ENCODE assay signal across 8 cellular contexts in the genomic region with DNA sequence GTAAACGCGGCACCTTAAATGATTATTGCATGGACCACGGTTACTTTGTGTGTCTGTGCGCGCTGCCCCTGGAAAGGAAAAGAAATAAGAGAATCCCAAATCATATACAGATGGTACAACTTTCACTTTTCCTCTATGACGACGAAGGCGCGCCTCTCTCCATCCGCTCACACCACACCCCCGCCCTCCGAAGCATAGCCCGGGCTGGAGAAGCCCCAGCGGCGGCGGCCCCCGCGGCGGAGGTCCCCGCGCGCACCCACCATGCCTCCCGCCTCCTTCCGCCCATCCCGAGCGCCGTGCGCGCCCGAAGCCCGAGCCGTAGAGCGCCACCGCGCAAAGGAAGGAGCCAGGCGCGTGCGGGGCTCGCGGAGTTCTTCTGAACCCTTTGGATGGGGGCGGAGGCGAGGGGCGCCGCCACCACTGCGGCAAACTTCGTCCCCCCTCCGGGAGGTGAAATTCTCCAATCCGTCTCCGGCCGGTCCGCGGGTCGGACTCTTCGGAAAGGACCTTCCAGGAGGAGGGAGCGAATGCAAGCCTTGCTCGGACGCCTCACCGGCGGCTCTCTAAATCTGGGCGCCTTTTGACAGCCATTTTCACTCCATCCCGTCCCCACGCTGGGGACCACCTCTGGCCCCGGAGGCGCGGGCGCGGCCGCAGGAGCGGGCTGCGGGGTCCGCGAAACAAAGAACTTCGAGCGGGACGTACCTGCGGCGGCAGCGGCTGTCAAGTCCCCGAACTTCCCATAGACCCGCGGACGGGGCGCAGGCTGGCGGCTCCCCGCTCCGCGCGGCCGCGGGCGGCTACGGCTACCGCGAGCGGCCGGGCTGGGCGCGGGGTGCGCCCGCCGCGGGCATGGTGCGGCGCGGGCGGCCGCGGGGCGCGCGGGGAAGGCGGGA. TPM values are rescaled to one million over a fixed set of nuclear protein-coding genes. Genes with fewer than 3 reads are reported as not detected.
DNase-seq lines count a peak whose midpoint lies in the region; ATAC-seq and TF ChIP-seq lines count a peak whose summit lies in the region.

No MANE protein-coding gene starts in this region.

- peaks cover 7% of the 10 kb centered on the region for H3K4me1 Mint-ChIP-seq in activated naive CD4-positive, alpha-beta T cell treated with anti-CD3 and anti-CD28 coated beads for 36 hours (ENCODE audit: low read depth)
- H3K4me1 Mint-ChIP-seq in activated T-cell treated with anti-CD3 and anti-CD28 coated beads, Interleukin-2, amount 50 U/mL, for 72 hours (ENCODE audit: low read depth), result peaks cover 8% of the 10 kb centered on the region
- H3K4me1 Mint-ChIP-seq in glutamatergic neuron (ENCODE audit: low read depth, unreplicated experiment) (peaks cover 11% of the 10 kb centered on the region), osteocyte (ENCODE audit: unreplicated experiment) (peaks cover 66% of the 10 kb centered on the region)

- H3K27ac Mint-ChIP-seq in activated naive CD4-positive, alpha-beta T cell treated with anti-CD3 and anti-CD28 coated beads for 36 hours, result no peak overlapping the region
- no peak overlapping the region for H3K27ac Mint-ChIP-seq in activated T-cell treated with anti-CD3 and anti-CD28 coated beads, Interleukin-2, amount 50 U/mL, for 72 hours
- H3K27ac Mint-ChIP-seq in glutamatergic neuron (ENCODE audit: unreplicated experiment) (no peak overlapping the region), osteocyte (ENCODE audit: unreplicated experiment) (peak overlapping the region; percentile 94)

- ATAC-seq in HG03108 (IDR thresholded peaks at IDR 0.05; ENCODE audit: unreplicated experiment) (peak; percentile 19), GM21786 (IDR thresholded peaks at IDR 0.05; ENCODE audit: unreplicated experiment) (no peak), GM18861 (IDR thresholded peaks at IDR 0.05; ENCODE audit: unreplicated experiment) (no peak)
- peak; percentile 25 to 47 for ATAC-seq in activated T-cell treated with anti-CD3 and anti-CD28 coated beads, Interleukin-2, amount 50 U/mL, for 72 hours (replicated peaks in 1 of 2)

- TF ChIP-seq CTCF in glutamatergic neuron (IDR thresholded peaks at IDR 0.05; ENCODE audit: partially characterized antibody, unreplicated experiment), result no peak
- TF ChIP-seq CTCF in osteocyte (IDR thresholded peaks at IDR 0.05), result no peak

- CTCF ChIA-PET in activated naive CD4-positive, alpha-beta T cell treated with anti-CD3 and anti-CD28 coated beads for 36 hours (lab: Charles Lee), result interaction anchor here (1.0 kb wide), 1 partner anchor 222 kb away, joined by 3 read pairs; no protein-coding TSS in a partner anchor

- intact Hi-C loops in activated naive CD4-positive, alpha-beta T cell treated with anti-CD3 and anti-CD28 coated beads for 36 hours (cut with micrococcal nuclease), result loop anchor here (1.0 to 5.0 kb wide), 2 partner anchors 9 to 651 kb away; no protein-coding TSS in a partner anchor

- H3K36me3 Mint-ChIP-seq in activated naive CD4-positive, alpha-beta T cell treated with anti-CD3 and anti-CD28 coated beads for 36 hours (ENCODE audit: low read depth), result no peaks in the 10 kb centered on the region
- peaks cover 0 to 5% of the 10 kb centered on the region in 2 donors for H3K36me3 Mint-ChIP-seq in activated T-cell treated with anti-CD3 and anti-CD28 coated beads, Interleukin-2, amount 50 U/mL, for 72 hours (ENCODE audit: insufficient read depth in 2 of 2)
- H3K36me3 Mint-ChIP-seq in glutamatergic neuron (ENCODE audit: unreplicated experiment) (no peaks in the 10 kb centered on the region), osteocyte (ENCODE audit: unreplicated experiment) (peaks cover under 1% of the 10 kb centered on the region)

- H3K9me3 Mint-ChIP-seq in activated naive CD4-positive, alpha-beta T cell treated with anti-CD3 and anti-CD28 coated beads for 36 hours, result no peaks in the 10 kb centered on the region
- H3K9me3 Mint-ChIP-seq in activated T-cell treated with anti-CD3 and anti-CD28 coated beads, Interleukin-2, amount 50 U/mL, for 72 hours, result no peaks in the 10 kb centered on the region
- H3K9me3 Mint-ChIP-seq in glutamatergic neuron (ENCODE audit: unreplicated experiment), result peaks cover 5% of the 10 kb centered on the region
- no peaks in the 10 kb centered on the region for H3K9me3 Mint-ChIP-seq in osteocyte (ENCODE audit: unreplicated experiment)

- H3K27me3 Mint-ChIP-seq in activated naive CD4-positive, alpha-beta T cell treated with anti-CD3 and anti-CD28 coated beads for 36 hours (ENCODE audit: low read depth), result peaks cover 62% of the 10 kb centered on the region
- peaks cover 82% of the 10 kb centered on the region for H3K27me3 Mint-ChIP-seq in activated T-cell treated with anti-CD3 and anti-CD28 coated beads, Interleukin-2, amount 50 U/mL, for 72 hours (ENCODE audit: low read depth)
- H3K27me3 Mint-ChIP-seq in glutamatergic neuron (ENCODE audit: unreplicated experiment), result peaks cover 12% of the 10 kb centered on the region
- no peaks in the 10 kb centered on the region for H3K27me3 Mint-ChIP-seq in osteocyte (ENCODE audit: unreplicated experiment)

- peak overlapping the region; percentile 75 for H3K4me3 Mint-ChIP-seq in activated naive CD4-positive, alpha-beta T cell treated with anti-CD3 and anti-CD28 coated beads for 36 hours
- peak overlapping the region; percentile 73 to 83 for H3K4me3 Mint-ChIP-seq in activated T-cell treated with anti-CD3 and anti-CD28 coated beads, Interleukin-2, amount 50 U/mL, for 72 hours
- peak overlapping the region; percentile 85 for H3K4me3 Mint-ChIP-seq in glutamatergic neuron (ENCODE audit: unreplicated experiment)
- H3K4me3 Mint-ChIP-seq in osteocyte (ENCODE audit: unreplicated experiment), result peak overlapping the region; percentile 95

- DNase-seq in activated naive CD4-positive, alpha-beta T cell treated with anti-CD3 and anti-CD28 coated beads for 36 hours, result peak; percentile 17
- DNase-seq in activated naive CD4-positive, alpha-beta T cell (lab: John Stamatoyannopoulos, UW), result no peak
- DNase-seq in activated T-cell treated with anti-CD3 and anti-CD28 coated beads, Interleukin-2, amount 50 U/mL, for 72 hours, result peak; percentile 13 to 16
- peak; percentile 66 for DNase-seq in glutamatergic neuron
- DNase-seq in osteocyte (ENCODE audit: extremely low spot score, unreplicated experiment), result peak; percentile 90

RNA-seq across cellular contexts. Expression of gene GLI3, which starts 0.5 kb away (rescaled TPM):
- under 1 TPM; 0.24 to 0.32 TPM for total RNA-seq in activated naive CD4-positive, alpha-beta T cell treated with anti-CD3 and anti-CD28 coated beads for 36 hours
- under 1 TPM; 0.29 to 0.51 TPM for total RNA-seq in activated T-cell treated with anti-CD3 and anti-CD28 coated beads, Interleukin-2, amount 50 U/mL, for 72 hours
- 2.9 TPM for total RNA-seq in glutamatergic neuron (ENCODE audit: unreplicated experiment)
- total RNA-seq in osteocyte, result 57.0 and 57.9 TPM in 2 replicates

Comparison
In these comparisons a context has a peak if more than half of its experiments do, and no peak if none do; other contexts are left out.
1. DNase-seq: peak in activated naive CD4-positive, alpha-beta T cell treated with anti-CD3 and anti-CD28 coated beads for 36 hours (single experiment), activated T-cell treated with anti-CD3 and anti-CD28 coated beads, Interleukin-2, amount 50 U/mL, for 72 hours (2 of 2), glutamatergic neuron (single experiment) and osteocyte (single experiment); none in activated naive CD4-positive, alpha-beta T cell (0 of 4).
2. ATAC-seq: peak in HG03108 (single experiment) and activated T-cell treated with anti-CD3 and anti-CD28 coated beads, Interleukin-2, amount 50 U/mL, for 72 hours (2 of 2); none in GM21786 (single experiment) and GM18861 (single experiment).
3. RNA of gene GLI3, which starts 0.5 kb away (total RNA-seq): 57.0 to 57.9 TPM in osteocyte; 2.9 TPM in glutamatergic neuron (single experiment), 0.29 to 0.51 TPM in activated T-cell treated with anti-CD3 and anti-CD28 coated beads, Interleukin-2, amount 50 U/mL, for 72 hours and 0.24 to 0.32 TPM in activated naive CD4-positive, alpha-beta T cell treated with anti-CD3 and anti-CD28 coated beads for 36 hours; every median in the first group is over 10 times any median in the second.
4. Peak in every context shown above with its lines, with median percentiles within 50 percentile points of each other: H3K4me3 Mint-ChIP-seq.